ENCODE assay signal across 18 cellular contexts in genomic region chr2:135745545-135745944, GRCh38. TPM values are rescaled to one million over a fixed set of nuclear protein-coding genes. Genes with fewer than 3 reads are reported as not detected.
DNase-seq lines count a peak whose midpoint lies in the region; ATAC-seq and TF ChIP-seq lines count a peak whose summit lies in the region.
"Had no signal": no experiment of that assay in that cellular context is flagged by ENCODE, and none has a peak within 500 bp of the region (broad histone marks: within the 10 kb centered on the region; RNA-seq: fewer than 3 reads in every experiment).

No MANE protein-coding gene starts in this region.

- peak overlapping the region; percentile 54 for H3K27ac Mint-ChIP-seq in CD4-positive, alpha-beta T cell
- H3K27ac Mint-ChIP-seq in osteocyte (ENCODE audit: unreplicated experiment) = peak overlapping the region; percentile 80
- H3K27ac Mint-ChIP-seq: activated CD4-positive, alpha-beta T cell treated with anti-CD3 and anti-CD28 coated beads, Interleukin-2, amount 10 ng/mL, durations not matched to agents 7 days and 5 days; activated T-helper 2 cell treated with anti-CD3 and anti-CD28 coated beads, Interferon-gamma antibody, Interleukin-2, Interleukin-4, amounts not matched to agents 10 μg/mL and 5 μg/mL and 100 μg/mL, durations not matched to agents 14 hours and 24 hours and 36 hours; stimulated activated naive B cell treated with anti-CD40 and anti-IgM and Interleukin-4, amounts not matched to agents 10 μg/mL and 1 μg/mL and 100 μg/mL, for 72 hours; T-cell had no signal

- CTCF ChIA-PET in CD4-positive, alpha-beta T cell (lab: Charles Lee) = interaction anchor here (1.3 kb wide), 1 partner anchor 10 kb away, joined by 4 read pairs; no protein-coding TSS in a partner anchor

- H3K9me3 Mint-ChIP-seq in CD4-positive, alpha-beta T cell = no peaks in the 10 kb centered on the region
- no peaks in the 10 kb centered on the region for H3K9me3 Mint-ChIP-seq in osteocyte (ENCODE audit: unreplicated experiment)
- H3K9me3 Mint-ChIP-seq: central memory CD8-positive, alpha-beta T cell; natural killer cell treated with Interleukin-12 subunit alpha and Interleukin-12 subunit beta and Interleukin-15 and Interleukin-18, amount 100 ng/mL, for 72 hours had no signal

- intact Hi-C loops in CD4-positive, alpha-beta T cell (cut with DNase I, micrococcal nuclease) = loop anchor here in 1 of 2 experiments (10.0 kb wide), 1 partner anchor 389 kb away; no protein-coding TSS in a partner anchor

- ATAC-seq in CD4-positive, alpha-beta T cell (ENCODE audit: poor library complexity) = no peak
- no peak for ATAC-seq in GM19324 (IDR thresholded peaks at IDR 0.05; ENCODE audit: low FRiP score, unreplicated experiment)
- no peak for ATAC-seq in GM21825 (IDR thresholded peaks at IDR 0.05; ENCODE audit: unreplicated experiment)
- ATAC-seq: natural killer cell treated with Interleukin-12 subunit alpha and Interleukin-12 subunit beta and Interleukin-15 and Interleukin-18, amount 100 ng/mL, for 72 hours; stimulated activated naive B cell treated with anti-CD40 and anti-IgM and Interleukin-4, amounts not matched to agents 10 μg/mL and 1 μg/mL and 100 μg/mL, for 72 hours; T-cell had no signal

- H3K9me3 ChIP-seq in CD4-positive, alpha-beta T cell (ENCODE audit: control insufficient read depth, low read length) = no peaks in the 10 kb centered on the region
- H3K9me3 ChIP-seq: esophagus squamous epithelium had no signal

- H3K4me3 Mint-ChIP-seq in CD4-positive, alpha-beta T cell = peak overlapping the region; percentile 56
- no peak overlapping the region for H3K4me3 Mint-ChIP-seq in osteocyte (ENCODE audit: unreplicated experiment)
- H3K4me3 Mint-ChIP-seq: activated CD4-positive, alpha-beta T cell treated with anti-CD3 and anti-CD28 coated beads, Interleukin-2, amount 10 ng/mL, durations not matched to agents 7 days and 5 days; central memory CD8-positive, alpha-beta T cell; stimulated activated naive B cell treated with anti-CD40 and anti-IgM and Interleukin-4, amounts not matched to agents 10 μg/mL and 1 μg/mL and 100 μg/mL, for 72 hours had no signal

- H3K4me1 Mint-ChIP-seq in CD4-positive, alpha-beta T cell (ENCODE audit: low read depth) = peaks cover 63% of the 10 kb centered on the region
- peaks cover 35% of the 10 kb centered on the region for H3K4me1 Mint-ChIP-seq in osteocyte (ENCODE audit: unreplicated experiment)

- H3K27me3 ChIP-seq in CD4-positive, alpha-beta T cell (ENCODE audit: control insufficient read depth, insufficient read depth, low read length) = no peaks in the 10 kb centered on the region
- H3K27me3 ChIP-seq: esophagus squamous epithelium had no signal

- no peak for TF ChIP-seq CTCF in CD4-positive, alpha-beta T cell (IDR thresholded peaks at IDR 0.05)
- TF ChIP-seq CTCF in osteocyte (IDR thresholded peaks at IDR 0.05) = no peak

- DNase-seq in CD4-positive, alpha-beta T cell = no peak
- DNase-seq in RKO (ENCODE audit: low spot score) = peak; percentile 45
- peak; percentile 39 for DNase-seq in fibroblast of gingiva (ENCODE audit: low read depth)
- DNase-seq in osteocyte (ENCODE audit: extremely low spot score, unreplicated experiment) = no peak
- no peak for DNase-seq in retina
- no peak for DNase-seq in NCI-H446 (lab: John Stamatoyannopoulos, UW)
- DNase-seq: activated CD4-positive, alpha-beta T cell treated with anti-CD3 and anti-CD28 coated beads, Interleukin-2, amount 10 ng/mL, durations not matched to agents 7 days and 5 days; COR-L47; esophagus squamous epithelium; islet precursor cell; KG1; stimulated activated naive B cell treated with anti-CD40 and anti-IgM and Interleukin-4, amounts not matched to agents 10 μg/mL and 1 μg/mL and 100 μg/mL, for 72 hours; T-cell had no signal

- POLR2A ChIA-PET in CD4-positive, alpha-beta T cell (lab: Charles Lee) = no interaction called here

- H3K27ac ChIP-seq in CD4-positive, alpha-beta T cell (ENCODE audit: low read depth, low read length) = no peak overlapping the region

- no peaks in the 10 kb centered on the region for H3K27me3 Mint-ChIP-seq in CD4-positive, alpha-beta T cell
- no peaks in the 10 kb centered on the region for H3K27me3 Mint-ChIP-seq in osteocyte (ENCODE audit: unreplicated experiment)
- H3K27me3 Mint-ChIP-seq: activated CD4-positive, alpha-beta T cell treated with anti-CD3 and anti-CD28 coated beads, Interleukin-2, amount 10 ng/mL, durations not matched to agents 7 days and 5 days; central memory CD8-positive, alpha-beta T cell; natural killer cell treated with Interleukin-12 subunit alpha and Interleukin-12 subunit beta and Interleukin-15 and Interleukin-18, amount 100 ng/mL, for 72 hours; stimulated activated naive B cell treated with anti-CD40 and anti-IgM and Interleukin-4, amounts not matched to agents 10 μg/mL and 1 μg/mL and 100 μg/mL, for 72 hours; T-cell had no signal

- peaks cover 65% of the 10 kb centered on the region for H3K36me3 Mint-ChIP-seq in CD4-positive, alpha-beta T cell (ENCODE audit: low read depth)
- H3K36me3 Mint-ChIP-seq in osteocyte (ENCODE audit: unreplicated experiment) = peaks cover 31% of the 10 kb centered on the region

RNA-seq across cellular contexts. Expression of gene UBXN4, which starts 3.9 kb away (rescaled TPM):
- total RNA-seq in CD4-positive, alpha-beta T cell = 100 to 1,000 TPM; 143 to 150 TPM
- total RNA-seq in osteocyte = 109 and 118 TPM in 2 replicates

Comparison
In these comparisons a context has a peak if more than half of its experiments do, and no peak if none do; other contexts are left out.
1. DNase-seq: peak in RKO (single experiment) and fibroblast of gingiva (single experiment); none in CD4-positive, alpha-beta T cell (0 of 10), osteocyte (single experiment), retina (single experiment) and NCI-H446 (0 of 2).